In genomic region chr17:7857724-7858486, GRCh38 we compare ENCODE assay signal across 1 cellular context.
A peak's percentile ranks its signal among the peaks of the same experiment; 100 is the strongest.
TF ChIP-seq lines count a peak whose summit lies in the region.

A gene with protein sequence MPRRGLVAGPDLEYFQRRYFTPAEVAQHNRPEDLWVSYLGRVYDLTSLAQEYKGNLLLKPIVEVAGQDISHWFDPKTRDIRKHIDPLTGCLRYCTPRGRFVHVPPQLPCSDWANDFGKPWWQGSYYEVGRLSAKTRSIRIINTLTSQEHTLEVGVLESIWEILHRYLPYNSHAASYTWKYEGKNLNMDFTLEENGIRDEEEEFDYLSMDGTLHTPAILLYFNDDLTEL (plus strand): TSS chr17:7858003. CDS start chr17:7858135, 132 bp downstream.

TF ChIP-seq in HepG2, 621 proteins besides CTCF, POLR2A, EP300 and RAD21 (continued from another document and continues in another):
- TF ChIP-seq SMAD1 (CRISPR knock-in tag; IDR thresholded peaks at IDR 0.05; ENCODE audit: borderline replicate concordance, low read depth), result no peak; the same call in 1 of the 2 replicates
- 0 out of 2 replicates have a peak, but pooled peaks have one; percentile 23 for TF ChIP-seq ZNF292 (CRISPR knock-in tag; IDR thresholded peaks at IDR 0.05; ENCODE audit: borderline replicate concordance, low read depth)
- TF ChIP-seq, protein P1, sequence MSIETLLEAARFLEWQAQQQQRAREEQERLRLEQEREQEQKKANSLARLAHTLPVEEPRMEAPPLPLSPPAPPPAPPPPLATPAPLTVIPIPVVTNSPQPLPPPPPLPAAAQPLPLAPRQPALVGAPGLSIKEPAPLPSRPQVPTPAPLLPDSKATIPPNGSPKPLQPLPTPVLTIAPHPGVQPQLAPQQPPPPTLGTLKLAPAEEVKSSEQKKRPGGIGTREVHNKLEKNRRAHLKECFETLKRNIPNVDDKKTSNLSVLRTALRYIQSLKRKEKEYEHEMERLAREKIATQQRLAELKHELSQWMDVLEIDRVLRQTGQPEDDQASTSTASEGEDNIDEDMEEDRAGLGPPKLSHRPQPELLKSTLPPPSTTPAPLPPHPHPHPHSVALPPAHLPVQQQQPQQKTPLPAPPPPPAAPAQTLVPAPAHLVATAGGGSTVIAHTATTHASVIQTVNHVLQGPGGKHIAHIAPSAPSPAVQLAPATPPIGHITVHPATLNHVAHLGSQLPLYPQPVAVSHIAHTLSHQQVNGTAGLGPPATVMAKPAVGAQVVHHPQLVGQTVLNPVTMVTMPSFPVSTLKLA (IDR thresholded peaks at IDR 0.05), result peak; percentile 95
- 0 out of 2 replicates have a peak, but pooled peaks have one; percentile 8 for TF ChIP-seq SOX13 (IDR thresholded peaks at IDR 0.05)
- TF ChIP-seq SOX13 (CRISPR knock-in tag; conservative IDR thresholded peaks at IDR 0.05 in 1 of 2, IDR thresholded peaks at IDR 0.05 in 1 of 2), result no peak
- TF ChIP-seq ESRRA (CRISPR knock-in tag; IDR thresholded peaks at IDR 0.05; ENCODE audit: low read depth), result no peak
- peak; percentile 79; the same call in 1 of the 2 replicates for TF ChIP-seq ZFP91 (CRISPR knock-in tag; IDR thresholded peaks at IDR 0.05; ENCODE audit: borderline replicate concordance)
- peak; percentile 90; the same call in 1 of the 2 replicates for TF ChIP-seq FOXK1 (CRISPR knock-in tag; IDR thresholded peaks at IDR 0.05; ENCODE audit: borderline replicate concordance, low read depth)
- TF ChIP-seq ZNF552 (CRISPR knock-in tag; IDR thresholded peaks at IDR 0.05; ENCODE audit: borderline replicate concordance), result peak; percentile 33; the same call in 1 of the 2 replicates
- TF ChIP-seq, protein P2, sequence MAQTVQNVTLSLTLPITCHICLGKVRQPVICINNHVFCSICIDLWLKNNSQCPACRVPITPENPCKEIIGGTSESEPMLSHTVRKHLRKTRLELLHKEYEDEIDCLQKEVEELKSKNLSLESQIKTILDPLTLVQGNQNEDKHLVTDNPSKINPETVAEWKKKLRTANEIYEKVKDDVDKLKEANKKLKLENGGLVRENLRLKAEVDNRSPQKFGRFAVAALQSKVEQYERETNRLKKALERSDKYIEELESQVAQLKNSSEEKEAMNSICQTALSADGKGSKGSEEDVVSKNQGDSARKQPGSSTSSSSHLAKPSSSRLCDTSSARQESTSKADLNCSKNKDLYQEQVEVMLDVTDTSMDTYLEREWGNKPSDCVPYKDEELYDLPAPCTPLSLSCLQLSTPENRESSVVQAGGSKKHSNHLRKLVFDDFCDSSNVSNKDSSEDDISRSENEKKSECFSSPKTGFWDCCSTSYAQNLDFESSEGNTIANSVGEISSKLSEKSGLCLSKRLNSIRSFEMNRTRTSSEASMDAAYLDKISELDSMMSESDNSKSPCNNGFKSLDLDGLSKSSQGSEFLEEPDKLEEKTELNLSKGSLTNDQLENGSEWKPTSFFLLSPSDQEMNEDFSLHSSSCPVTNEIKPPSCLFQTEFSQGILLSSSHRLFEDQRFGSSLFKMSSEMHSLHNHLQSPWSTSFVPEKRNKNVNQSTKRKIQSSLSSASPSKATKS (CRISPR knock-in tag; IDR thresholded peaks at IDR 0.05), result no peak
- TF ChIP-seq SRSF1 (optimal IDR thresholded peaks at IDR 0.05; ENCODE audit: low read depth, low read length), result peak; percentile 44
- TF ChIP-seq ZNF138 (CRISPR knock-in tag; IDR thresholded peaks at IDR 0.05; ENCODE audit: low read depth), result no peak
- no peak for TF ChIP-seq ZNF558 (CRISPR knock-in tag; IDR thresholded peaks at IDR 0.05; ENCODE audit: borderline replicate concordance)
- peak; percentile 14; the same call in 1 of the 2 replicates for TF ChIP-seq NR2C2 (CRISPR knock-in tag; IDR thresholded peaks at IDR 0.05; ENCODE audit: borderline replicate concordance)
- 0 out of 2 replicates have a peak, but pooled peaks have one; percentile 30 for TF ChIP-seq GFI1 (CRISPR knock-in tag; IDR thresholded peaks at IDR 0.05; ENCODE audit: borderline replicate concordance)
- 0 out of 2 replicates have a peak, but pooled peaks have one; percentile 73 for TF ChIP-seq TBP (CRISPR knock-in tag; IDR thresholded peaks at IDR 0.05)
- TF ChIP-seq ZNF598 (CRISPR knock-in tag; IDR thresholded peaks at IDR 0.05; ENCODE audit: borderline replicate concordance), result 0 out of 2 replicates have a peak, but pooled peaks have one; percentile 18
- TF ChIP-seq, protein P3, sequence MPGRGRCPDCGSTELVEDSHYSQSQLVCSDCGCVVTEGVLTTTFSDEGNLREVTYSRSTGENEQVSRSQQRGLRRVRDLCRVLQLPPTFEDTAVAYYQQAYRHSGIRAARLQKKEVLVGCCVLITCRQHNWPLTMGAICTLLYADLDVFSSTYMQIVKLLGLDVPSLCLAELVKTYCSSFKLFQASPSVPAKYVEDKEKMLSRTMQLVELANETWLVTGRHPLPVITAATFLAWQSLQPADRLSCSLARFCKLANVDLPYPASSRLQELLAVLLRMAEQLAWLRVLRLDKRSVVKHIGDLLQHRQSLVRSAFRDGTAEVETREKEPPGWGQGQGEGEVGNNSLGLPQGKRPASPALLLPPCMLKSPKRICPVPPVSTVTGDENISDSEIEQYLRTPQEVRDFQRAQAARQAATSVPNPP (CRISPR knock-in tag; IDR thresholded peaks at IDR 0.05), result peak; percentile 80; the same call in 1 of the 2 replicates
- peak; percentile 23 for TF ChIP-seq IKZF4 (CRISPR knock-in tag; IDR thresholded peaks at IDR 0.05; ENCODE audit: borderline replicate concordance, low read depth, not compliant biosample characterization)
- peak; percentile 62; the same call in 1 of the 2 replicates for TF ChIP-seq TARDBP (CRISPR knock-in tag; IDR thresholded peaks at IDR 0.05)
- TF ChIP-seq, protein P4, sequence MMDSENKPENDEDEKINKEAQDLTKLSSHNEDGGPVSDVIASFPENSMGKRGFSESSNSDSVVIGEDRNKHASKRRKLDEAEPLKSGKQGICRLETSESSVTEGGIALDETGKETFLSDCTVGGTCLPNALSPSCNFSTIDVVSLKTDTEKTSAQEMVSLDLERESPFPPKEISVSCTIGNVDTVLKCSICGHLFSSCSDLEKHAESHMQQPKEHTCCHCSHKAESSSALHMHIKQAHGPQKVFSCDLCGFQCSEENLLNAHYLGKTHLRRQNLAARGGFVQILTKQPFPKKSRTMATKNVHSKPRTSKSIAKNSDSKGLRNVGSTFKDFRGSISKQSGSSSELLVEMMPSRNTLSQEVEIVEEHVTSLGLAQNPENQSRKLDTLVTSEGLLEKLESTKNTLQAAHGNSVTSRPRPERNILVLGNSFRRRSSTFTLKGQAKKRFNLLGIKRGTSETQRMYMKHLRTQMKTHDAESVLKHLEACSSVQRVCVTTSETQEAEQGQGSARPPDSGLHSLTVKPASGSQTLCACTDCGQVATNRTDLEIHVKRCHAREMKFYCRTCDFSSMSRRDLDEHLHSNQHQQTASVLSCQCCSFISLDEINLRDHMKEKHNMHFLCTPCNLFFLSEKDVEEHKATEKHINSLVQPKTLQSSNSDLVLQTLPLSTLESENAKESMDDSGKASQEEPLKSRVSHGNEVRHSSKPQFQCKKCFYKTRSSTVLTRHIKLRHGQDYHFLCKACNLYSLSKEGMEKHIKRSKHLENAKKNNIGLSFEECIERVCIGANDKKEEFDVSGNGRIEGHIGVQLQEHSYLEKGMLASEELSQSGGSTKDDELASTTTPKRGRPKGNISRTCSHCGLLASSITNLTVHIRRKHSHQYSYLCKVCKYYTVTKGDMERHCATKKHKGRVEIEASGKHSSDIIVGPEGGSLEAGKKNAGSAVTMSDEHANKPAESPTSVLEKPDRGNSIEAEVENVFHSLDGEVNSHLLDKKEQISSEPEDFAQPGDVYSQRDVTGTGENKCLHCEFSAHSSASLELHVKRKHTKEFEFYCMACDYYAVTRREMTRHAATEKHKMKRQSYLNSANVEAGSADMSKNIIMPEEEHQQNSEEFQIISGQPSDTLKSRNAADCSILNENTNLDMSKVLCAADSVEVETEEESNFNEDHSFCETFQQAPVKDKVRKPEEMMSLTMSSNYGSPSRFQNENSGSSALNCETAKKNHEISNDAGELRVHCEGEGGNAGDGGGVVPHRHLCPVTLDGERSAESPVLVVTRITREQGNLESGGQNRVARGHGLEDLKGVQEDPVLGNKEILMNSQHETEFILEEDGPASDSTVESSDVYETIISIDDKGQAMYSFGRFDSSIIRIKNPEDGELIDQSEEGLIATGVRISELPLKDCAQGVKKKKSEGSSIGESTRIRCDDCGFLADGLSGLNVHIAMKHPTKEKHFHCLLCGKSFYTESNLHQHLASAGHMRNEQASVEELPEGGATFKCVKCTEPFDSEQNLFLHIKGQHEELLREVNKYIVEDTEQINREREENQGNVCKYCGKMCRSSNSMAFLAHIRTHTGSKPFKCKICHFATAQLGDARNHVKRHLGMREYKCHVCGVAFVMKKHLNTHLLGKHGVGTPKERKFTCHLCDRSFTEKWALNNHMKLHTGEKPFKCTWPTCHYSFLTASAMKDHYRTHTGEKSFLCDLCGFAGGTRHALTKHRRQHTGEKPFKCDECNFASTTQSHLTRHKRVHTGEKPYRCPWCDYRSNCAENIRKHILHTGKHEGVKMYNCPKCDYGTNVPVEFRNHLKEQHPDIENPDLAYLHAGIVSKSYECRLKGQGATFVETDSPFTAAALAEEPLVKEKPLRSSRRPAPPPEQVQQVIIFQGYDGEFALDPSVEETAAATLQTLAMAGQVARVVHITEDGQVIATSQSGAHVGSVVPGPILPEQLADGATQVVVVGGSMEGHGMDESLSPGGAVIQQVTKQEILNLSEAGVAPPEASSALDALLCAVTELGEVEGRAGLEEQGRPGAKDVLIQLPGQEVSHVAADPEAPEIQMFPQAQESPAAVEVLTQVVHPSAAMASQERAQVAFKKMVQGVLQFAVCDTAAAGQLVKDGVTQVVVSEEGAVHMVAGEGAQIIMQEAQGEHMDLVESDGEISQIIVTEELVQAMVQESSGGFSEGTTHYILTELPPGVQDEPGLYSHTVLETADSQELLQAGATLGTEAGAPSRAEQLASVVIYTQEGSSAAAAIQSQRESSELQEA (CRISPR knock-in tag; IDR thresholded peaks at IDR 0.05; ENCODE audit: not compliant biosample characterization), result peak; percentile 79
- peak; percentile 94 for TF ChIP-seq THAP11 (CRISPR knock-in tag; IDR thresholded peaks at IDR 0.05)
- TF ChIP-seq PAX8 (CRISPR knock-in tag; IDR thresholded peaks at IDR 0.05; ENCODE audit: borderline replicate concordance), result no peak
- peak; percentile 77; the same call in 2 of the 3 replicates for TF ChIP-seq MXI1 (IDR thresholded peaks at IDR 0.05; ENCODE audit: borderline replicate concordance, low read depth, low read length)
- TF ChIP-seq HDAC1 (CRISPR knock-in tag; IDR thresholded peaks at IDR 0.05), result peak; percentile 89
- TF ChIP-seq ZFP90 (CRISPR knock-in tag; IDR thresholded peaks at IDR 0.05; ENCODE audit: borderline replicate concordance), result 0 out of 2 replicates have a peak, but pooled peaks have one; percentile 36
- peak; percentile 10; the same call in 1 of the 2 replicates for TF ChIP-seq ZNF772 (CRISPR knock-in tag; IDR thresholded peaks at IDR 0.05)
- TF ChIP-seq, protein P5, sequence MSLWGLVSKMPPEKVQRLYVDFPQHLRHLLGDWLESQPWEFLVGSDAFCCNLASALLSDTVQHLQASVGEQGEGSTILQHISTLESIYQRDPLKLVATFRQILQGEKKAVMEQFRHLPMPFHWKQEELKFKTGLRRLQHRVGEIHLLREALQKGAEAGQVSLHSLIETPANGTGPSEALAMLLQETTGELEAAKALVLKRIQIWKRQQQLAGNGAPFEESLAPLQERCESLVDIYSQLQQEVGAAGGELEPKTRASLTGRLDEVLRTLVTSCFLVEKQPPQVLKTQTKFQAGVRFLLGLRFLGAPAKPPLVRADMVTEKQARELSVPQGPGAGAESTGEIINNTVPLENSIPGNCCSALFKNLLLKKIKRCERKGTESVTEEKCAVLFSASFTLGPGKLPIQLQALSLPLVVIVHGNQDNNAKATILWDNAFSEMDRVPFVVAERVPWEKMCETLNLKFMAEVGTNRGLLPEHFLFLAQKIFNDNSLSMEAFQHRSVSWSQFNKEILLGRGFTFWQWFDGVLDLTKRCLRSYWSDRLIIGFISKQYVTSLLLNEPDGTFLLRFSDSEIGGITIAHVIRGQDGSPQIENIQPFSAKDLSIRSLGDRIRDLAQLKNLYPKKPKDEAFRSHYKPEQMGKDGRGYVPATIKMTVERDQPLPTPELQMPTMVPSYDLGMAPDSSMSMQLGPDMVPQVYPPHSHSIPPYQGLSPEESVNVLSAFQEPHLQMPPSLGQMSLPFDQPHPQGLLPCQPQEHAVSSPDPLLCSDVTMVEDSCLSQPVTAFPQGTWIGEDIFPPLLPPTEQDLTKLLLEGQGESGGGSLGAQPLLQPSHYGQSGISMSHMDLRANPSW (CRISPR knock-in tag; IDR thresholded peaks at IDR 0.05; ENCODE audit: borderline replicate concordance), result peak; percentile 74; the same call in 1 of the 2 replicates
- TF ChIP-seq SRF (IDR thresholded peaks at IDR 0.05; ENCODE audit: low read depth, low read length), result peak; percentile 57; the same call in 1 of the 2 replicates
- peak; percentile 33 for TF ChIP-seq TAF1 (CRISPR knock-in tag; IDR thresholded peaks at IDR 0.05)
- TF ChIP-seq RBM22 (optimal IDR thresholded peaks at IDR 0.05; ENCODE audit: low read length), result no peak
- no peak for TF ChIP-seq CEBPG (CRISPR knock-in tag; IDR thresholded peaks at IDR 0.05)
